8 cellular contexts compared by ENCODE assay signal in the genomic region with DNA sequence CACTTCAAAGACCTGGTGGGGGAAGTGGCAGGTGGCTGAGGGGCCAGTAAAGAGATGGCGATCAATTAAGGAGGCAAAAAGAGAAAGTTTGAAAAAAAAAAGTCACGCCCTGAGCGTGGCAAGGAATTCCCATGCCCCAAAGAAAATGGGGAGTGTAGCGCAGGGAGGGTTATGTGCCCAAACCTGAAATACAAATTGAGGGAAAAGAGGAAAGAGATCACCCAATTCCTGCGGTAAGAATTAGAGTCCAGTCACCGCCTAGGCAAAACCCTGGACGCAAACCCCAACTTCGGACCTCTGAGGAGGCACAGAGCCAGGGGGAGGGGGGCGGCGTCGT. TPM values are rescaled to one million over a fixed set of nuclear protein-coding genes. Genes with fewer than 3 reads are reported as not detected.
DNase-seq lines count a peak whose midpoint lies in the region; ATAC-seq and TF ChIP-seq lines count a peak whose summit lies in the region.

No MANE protein-coding gene starts in this region.

- H3K36me3 ChIP-seq in CD4-positive, CD25-positive, alpha-beta regulatory T cell (ENCODE audit: control insufficient read depth, insufficient read depth, low read length): no peaks in the 10 kb centered on the region
- no peaks in the 10 kb centered on the region for H3K36me3 ChIP-seq in Karpas-422 (ENCODE audit: insufficient read depth, low read length)
- no peaks in the 10 kb centered on the region for H3K36me3 ChIP-seq in neural progenitor cell

- DNase-seq in CD4-positive, CD25-positive, alpha-beta regulatory T cell: no peak
- DNase-seq in Karpas-422: no peak
- DNase-seq in ecto neural progenitor cell (ENCODE audit: low spot score): peak; percentile 43
- no peak for DNase-seq in neural progenitor cell (ENCODE audit: low spot score)
- DNase-seq in kidney tubule cell (ENCODE audit: low spot score): no peak
- DNase-seq in NCI-H524 treated with DMSO at 0.1 percent for 48 hours (lab: John Stamatoyannopoulos, UW): no peak
- DNase-seq in hypothalamus (lab: John Stamatoyannopoulos, UW): no peak

- no peaks in the 10 kb centered on the region for H3K27me3 ChIP-seq in CD4-positive, CD25-positive, alpha-beta regulatory T cell (ENCODE audit: control insufficient read depth, insufficient read depth, low read length)
- H3K27me3 ChIP-seq in Karpas-422 (ENCODE audit: low read length) (no peaks in the 10 kb centered on the region), neural progenitor cell (no peaks in the 10 kb centered on the region)

- peak overlapping the region; percentile 79 for H3K27ac ChIP-seq in CD4-positive, CD25-positive, alpha-beta regulatory T cell (ENCODE audit: insufficient read depth, low read length, poor library complexity, severe bottlenecking)
- H3K27ac ChIP-seq in Karpas-422 (ENCODE audit: low read length): no peak overlapping the region
- no peak overlapping the region for H3K27ac ChIP-seq in neural progenitor cell

- H3K4me2 ChIP-seq in Karpas-422 (ENCODE audit: low read depth, low read length, poor library complexity, severe bottlenecking): peak overlapping the region; percentile 78
- peak overlapping the region; percentile 81 for H3K4me2 ChIP-seq in neural progenitor cell

- no peaks in the 10 kb centered on the region for H3K9me2 ChIP-seq in Karpas-422 (replicated peaks; ENCODE audit: insufficient read depth, low read length)

- H2AFZ ChIP-seq in Karpas-422 (ENCODE audit: low read length) (peak overlapping the region; percentile 31; the same call in 1 of the 2 replicates), neural progenitor cell (replicated peaks) (peak overlapping the region; percentile 19)

- H3K9ac ChIP-seq in Karpas-422 (ENCODE audit: low read length): peak overlapping the region; percentile 81
- no peak overlapping the region for H3K9ac ChIP-seq in neural progenitor cell

- no peaks in the 10 kb centered on the region for H3F3A ChIP-seq in neural progenitor cell (ENCODE audit: low read depth)

- H3K4me1 ChIP-seq in CD4-positive, CD25-positive, alpha-beta regulatory T cell (ENCODE audit: control insufficient read depth, insufficient read depth, low read length, poor library complexity, severe bottlenecking): peaks cover 6% of the 10 kb centered on the region
- peaks cover 9% of the 10 kb centered on the region for H3K4me1 ChIP-seq in Karpas-422 (ENCODE audit: low read length)
- H3K4me1 ChIP-seq in neural progenitor cell: no peaks in the 10 kb centered on the region

- H3K36me3 Mint-ChIP-seq in CD4-positive, CD25-positive, alpha-beta regulatory T cell: no peaks in the 10 kb centered on the region
- peaks cover 4% of the 10 kb centered on the region for H3K36me3 Mint-ChIP-seq in neural progenitor cell

- H3K4me3 ChIP-seq in CD4-positive, CD25-positive, alpha-beta regulatory T cell (ENCODE audit: low read depth, low read length): peak overlapping the region; percentile 64
- peak overlapping the region; percentile 79 for H3K4me3 ChIP-seq in Karpas-422 (ENCODE audit: low read length)
- peak overlapping the region; percentile 54 for H3K4me3 ChIP-seq in neural progenitor cell

- H3K27ac Mint-ChIP-seq in CD4-positive, CD25-positive, alpha-beta regulatory T cell: peak overlapping the region in 1 of 3 donors; percentile 64
- peak overlapping the region; percentile 55 for H3K27ac Mint-ChIP-seq in neural progenitor cell

- ATAC-seq in CD4-positive, CD25-positive, alpha-beta regulatory T cell (ENCODE audit: low read depth in 2 of 2): no peak
- ATAC-seq in GM19023 (IDR thresholded peaks at IDR 0.05; ENCODE audit: unreplicated experiment): no peak

- peaks cover 0 to 12% (median 10%) of the 10 kb centered on the region in 4 donors for H3K4me1 Mint-ChIP-seq in CD4-positive, CD25-positive, alpha-beta regulatory T cell
- H3K4me1 Mint-ChIP-seq in neural progenitor cell: peaks cover 10% of the 10 kb centered on the region

- H4K20me1 ChIP-seq in Karpas-422 (ENCODE audit: insufficient read depth, low read depth, low read length): no peaks in the 10 kb centered on the region
- H4K20me1 ChIP-seq in neural progenitor cell (ENCODE audit: low read depth): no peaks in the 10 kb centered on the region

- TF ChIP-seq CTCF in neural progenitor cell (IDR thresholded peaks at IDR 0.05): no peak

- H3K27me3 Mint-ChIP-seq in CD4-positive, CD25-positive, alpha-beta regulatory T cell: no peaks in the 10 kb centered on the region
- no peaks in the 10 kb centered on the region for H3K27me3 Mint-ChIP-seq in neural progenitor cell (ENCODE audit: insufficient read depth, low read depth)

- no peaks in the 10 kb centered on the region for H3K9me3 Mint-ChIP-seq in CD4-positive, CD25-positive, alpha-beta regulatory T cell
- H3K9me3 Mint-ChIP-seq in neural progenitor cell: no peaks in the 10 kb centered on the region

- no peaks in the 10 kb centered on the region for H3K9me3 ChIP-seq in CD4-positive, CD25-positive, alpha-beta regulatory T cell (ENCODE audit: control insufficient read depth in 2 of 2, low read length in 2 of 2)
- H3K9me3 ChIP-seq in Karpas-422 (ENCODE audit: low read length) (no peaks in the 10 kb centered on the region), neural progenitor cell (ENCODE audit: low read depth) (no peaks in the 10 kb centered on the region)

- H3K79me2 ChIP-seq in Karpas-422 (ENCODE audit: low read length) (peaks cover 8% of the 10 kb centered on the region), neural progenitor cell (ENCODE audit: low read depth) (no peaks in the 10 kb centered on the region)

- H3K4me3 Mint-ChIP-seq in CD4-positive, CD25-positive, alpha-beta regulatory T cell: peak overlapping the region in 1 of 4 donors; percentile 79
- H3K4me3 Mint-ChIP-seq in neural progenitor cell: no peak overlapping the region

RNA-seq across cellular contexts. Expression of a gene that starts 0.6 kb away (rescaled TPM):
- total RNA-seq in CD4-positive, CD25-positive, alpha-beta regulatory T cell: 10.6 TPM
- 10 to 100 TPM; 18.9 to 23.3 (median 20.5) TPM for polyA plus RNA-seq in CD4-positive, CD25-positive, alpha-beta regulatory T cell
- total RNA-seq in Karpas-422 (2014; rRNA removed; shearing (Covaris generic); ENCODE audit: low replicate concordance): 6.0 and 6.3 TPM in 2 replicates
- 8.5 and 12.5 TPM in 2 replicates for total RNA-seq in neural progenitor cell (ENCODE audit: low replicate concordance)
